Comparison of ENCODE assay signal across 1 cellular context in the genomic region with DNA sequence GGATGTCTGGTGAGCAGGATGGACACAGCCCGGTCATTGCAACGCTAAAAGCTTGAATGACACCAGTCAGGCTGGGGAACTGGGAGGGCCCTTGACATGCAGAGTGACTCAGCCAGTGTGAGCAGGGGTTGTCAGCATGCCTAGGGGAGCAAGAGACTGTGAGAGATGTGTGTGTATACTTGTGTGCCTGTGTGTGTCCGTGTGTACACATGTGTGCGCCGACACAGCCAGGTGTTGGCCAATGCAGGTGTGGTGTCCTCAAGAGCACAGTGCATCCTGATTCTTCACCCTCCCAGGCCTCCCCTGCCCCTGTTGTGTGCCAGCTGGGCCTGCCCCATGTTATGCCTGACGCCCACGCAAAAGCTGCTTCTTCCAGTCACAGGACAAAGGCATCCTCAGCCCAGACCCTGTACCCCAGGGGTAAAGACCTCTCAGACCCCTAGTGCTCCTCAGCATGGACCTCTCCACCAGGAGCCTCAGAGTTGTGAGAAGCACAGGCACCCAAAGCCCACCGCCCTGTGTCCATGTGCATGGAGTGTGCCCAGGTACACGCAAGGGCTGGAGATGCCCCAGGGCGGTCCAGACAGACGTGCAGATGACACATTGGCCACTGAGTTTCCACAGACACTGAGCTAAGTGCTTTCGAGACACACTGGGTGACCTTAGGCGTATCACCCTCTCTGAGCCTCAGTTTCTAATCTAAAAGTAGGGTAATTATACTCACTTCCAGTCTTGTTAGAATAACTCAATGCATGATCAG.
TF ChIP-seq lines count a peak whose summit lies in the region.

No MANE protein-coding gene starts in this region.

TF ChIP-seq in HEK293, 187 proteins besides CTCF, POLR2A, EP300 and RAD21 (continued from another document):
- no peak for TF ChIP-seq ZNF639 (tag by site-specific recombination; IDR thresholded peaks at IDR 0.05)
- TF ChIP-seq ZNF211 (tag by site-specific recombination; IDR thresholded peaks at IDR 0.05; ENCODE audit: low read depth): no peak
- TF ChIP-seq ZNF785 (tag by site-specific recombination; IDR thresholded peaks at IDR 0.05): no peak
- TF ChIP-seq HOXC10 (CRISPR knock-in tag; IDR thresholded peaks at IDR 0.05): no peak
- peak; percentile 76 for TF ChIP-seq ZFHX2 (tag by site-specific recombination; conservative IDR thresholded peaks at IDR 0.05)
- TF ChIP-seq ZNF362 (tag by site-specific recombination; IDR thresholded peaks at IDR 0.05): no peak
- TF ChIP-seq ZNF140 (tag by site-specific recombination; IDR thresholded peaks at IDR 0.05): no peak
- TF ChIP-seq ZIC2 (tag by site-specific recombination; IDR thresholded peaks at IDR 0.05): peak; percentile 19; the same call in 1 of the 2 replicates
- no peak for TF ChIP-seq OVOL3 (tag by site-specific recombination; IDR thresholded peaks at IDR 0.05)
- 0 out of 2 replicates have a peak, but pooled peaks have one; percentile 25 for TF ChIP-seq ZBTB20 (tag by site-specific recombination; IDR thresholded peaks at IDR 0.05)
- no peak for TF ChIP-seq GLI4 (tag by site-specific recombination; IDR thresholded peaks at IDR 0.05)
- no peak for TF ChIP-seq ZNF341 (tag by site-specific recombination; IDR thresholded peaks at IDR 0.05; ENCODE audit: low read depth)
- no peak for TF ChIP-seq ZNF2 (tag by site-specific recombination; IDR thresholded peaks at IDR 0.05)
- no peak for TF ChIP-seq ZNF792 (tag by site-specific recombination; IDR thresholded peaks at IDR 0.05)
- no peak for TF ChIP-seq ZFP3 (tag by site-specific recombination; IDR thresholded peaks at IDR 0.05; ENCODE audit: low read depth)
- peak; percentile 83 for TF ChIP-seq PRDM10 (tag by site-specific recombination; IDR thresholded peaks at IDR 0.05)
